8 cellular contexts compared by ENCODE assay signal in genomic region chr2:62293490-62294212, GRCh38.
DNase-seq lines count a peak whose midpoint lies in the region; TF ChIP-seq lines count a peak whose summit lies in the region.

No MANE protein-coding gene starts in this region.

- no peaks in the 10 kb centered on the region for H3K36me3 ChIP-seq in muscle layer of duodenum (ENCODE audit: control insufficient read depth in 1 of 2, insufficient read depth in 2 of 2, low read length in 2 of 2)
- no peaks in the 10 kb centered on the region for H3K36me3 ChIP-seq in spleen

- H3K27me3 ChIP-seq in muscle layer of duodenum (ENCODE audit: low read depth, low read length) (no peaks in the 10 kb centered on the region), spleen (replicated peaks in 1 of 7) (no peaks in the 10 kb centered on the region)

- intact Hi-C loops in spleen (cut with DNase I; ENCODE audit: low total_unique reads), result no loop called here

- H3K27ac ChIP-seq in epithelial cell of prostate, result peak overlapping the region; percentile 32
- peak overlapping the region; percentile 39 for H3K27ac ChIP-seq in muscle layer of duodenum (ENCODE audit: low read length)
- peak overlapping the region in 2 of 8 donors; percentile 23 for H3K27ac ChIP-seq in spleen

- H3K4me1 ChIP-seq in muscle layer of duodenum (ENCODE audit: control insufficient read depth in 1 of 2, insufficient read depth in 2 of 2, low read length in 2 of 2) (peaks cover 18 to 27% of the 10 kb centered on the region in 2 donors), spleen (peaks cover 0 to 31% (median 11%) of the 10 kb centered on the region in 6 donors)

- 41 to 59% (median 46%) methylated on average over 16 to 18 of the region's 18 CpGs for WGBS in spleen, 5 donors

- TF ChIP-seq POLR2A in spleen (IDR thresholded peaks at IDR 0.05), result no peak

- TF ChIP-seq CTCF in spleen (IDR thresholded peaks at IDR 0.05 in 8 of 11, conservative IDR thresholded peaks at IDR 0.05 in 3 of 11), result no peak

- H3K4me3 ChIP-seq in muscle layer of duodenum (ENCODE audit: low read depth in 1 of 2, low read length in 2 of 2), result peak overlapping the region; percentile 26 to 27
- no peak overlapping the region for H3K4me3 ChIP-seq in spleen

- no peaks in the 10 kb centered on the region for H3K9me3 ChIP-seq in muscle layer of duodenum (ENCODE audit: control insufficient read depth in 1 of 2, low read length in 2 of 2)
- no peaks in the 10 kb centered on the region for H3K9me3 ChIP-seq in spleen

- DNase-seq in Ammon's horn (ENCODE audit: low spot score) (peak; percentile 43), H4 (ENCODE audit: low spot score) (peak; percentile 67), NCI-H2196 (lab: John Stamatoyannopoulos, UW; ENCODE audit: unreplicated experiment) (peak; percentile 76), epithelial cell of prostate (ENCODE audit: low read depth, low spot score) (no peak), putamen (ENCODE audit: low spot score) (no peak), AG08395 (ENCODE audit: low spot score) (no peak), spleen (no peak)

Comparison
In these comparisons a context has a peak if more than half of its experiments do, and no peak if none do; other contexts are left out.
1. DNase-seq: peak in Ammon's horn (single experiment), H4 (single experiment) and NCI-H2196 (single experiment); none in epithelial cell of prostate (single experiment), putamen (single experiment), AG08395 (single experiment) and spleen (single experiment).
2. H3K4me3 ChIP-seq: peak in muscle layer of duodenum (2 of 2); none in spleen (0 of 8).